In genomic region chr13:64753606-64754005, GRCh38 we compare ENCODE assay signal across 21 cellular contexts.
DNase-seq lines count a peak whose midpoint lies in the region; ATAC-seq and TF ChIP-seq lines count a peak whose summit lies in the region.
"Had no signal": no experiment of that assay in that cellular context is flagged by ENCODE, and none has a peak within 500 bp of the region (broad histone marks: within the 10 kb centered on the region; RNA-seq: fewer than 3 reads in every experiment).

No MANE protein-coding gene starts in this region.

- DNase-seq in BJ (ENCODE audit: low read depth) = peak; percentile 8
- DNase-seq in IMR-90 = peak; percentile 51
- DNase-seq in choroid plexus epithelial cell (ENCODE audit: low read depth) = peak; percentile 31
- DNase-seq in fibroblast of the conjunctiva (ENCODE audit: low read depth) = peak; percentile 1
- DNase-seq in WERI-Rb-1 = no peak
- DNase-seq in midbrain (lab: John Stamatoyannopoulos, UW) = no peak
- DNase-seq: DMS79 treated with DMSO at 0.1 percent for 48 hours, GF-D8, Kasumi-1, MG63, NCI-H1092, NCI-H1436 treated with DMSO at 0.1 percent for 48 hours, NCI-H2029, NCI-H345, NCI-H526, PC-3 had no signal

- TF ChIP-seq POLR2A in IMR-90 (IDR thresholded peaks at IDR 0.05; ENCODE audit: low read depth, low read length) = no peak

- H2BK5ac ChIP-seq in IMR-90 (ENCODE audit: low read depth, low read length, poor library complexity, severe bottlenecking) = no peak overlapping the region

- H3K23ac ChIP-seq in IMR-90 (ENCODE audit: low read depth, low read length) = no peak overlapping the region

- TF ChIP-seq RAD21 in IMR-90 (IDR thresholded peaks at IDR 0.05; ENCODE audit: low read length) = no peak

- intact Hi-C loops in IMR-90 (cut with micrococcal nuclease) = no loop called here

- H2AK5ac ChIP-seq in IMR-90 (ENCODE audit: low read depth, low read length) = no peak overlapping the region

- H4K91ac ChIP-seq in IMR-90 (ENCODE audit: insufficient read depth, low read depth, low read length) = no peak overlapping the region

- H4K8ac ChIP-seq in IMR-90 (ENCODE audit: low read depth in 2 of 2, low read length in 2 of 2) = no peak overlapping the region

- no peak overlapping the region for H3K4me2 ChIP-seq in IMR-90 (ENCODE audit: low read depth, low read length)

- BruUV-seq in IMR-90 (replicated peaks; lab: Mats Ljungman, UMichigan) = no TSS peak

- H2BK15ac ChIP-seq in IMR-90 (ENCODE audit: low read depth, low read length) = no peak overlapping the region

- no peak overlapping the region for H2AK9ac ChIP-seq in IMR-90 (replicated peaks; ENCODE audit: low read depth, low read length, poor library complexity)

- no peak overlapping the region for H3K18ac ChIP-seq in IMR-90 (ENCODE audit: low read depth, low read length)

- no CpG with 5 or more reads among the region's 1 CpG for WGBS in IMR-90 (ENCODE audit: extremely low coverage in 2 of 2, insufficient read length in 1 of 2), 2 experiments

- H3K79me1 ChIP-seq in IMR-90 (ENCODE audit: low read depth in 1 of 2, low read length in 2 of 2) = no peaks in the 10 kb centered on the region

- H2BK20ac ChIP-seq in IMR-90 (ENCODE audit: low read depth, low read length) = no peak overlapping the region

- H3K27me3 ChIP-seq in BJ (ENCODE audit: control insufficient read depth, insufficient read depth, low read length) (no peaks in the 10 kb centered on the region), IMR-90 (ENCODE audit: control insufficient read depth, insufficient read depth, low read length) (no peaks in the 10 kb centered on the region), WERI-Rb-1 (ENCODE audit: insufficient read depth, low read depth, severe bottlenecking) (no peaks in the 10 kb centered on the region)
- H3K27me3 ChIP-seq: MG63 had no signal

- no peak overlapping the region for H3K56ac ChIP-seq in IMR-90 (ENCODE audit: extremely low read depth, insufficient read depth, low read length)

- no peaks in the 10 kb centered on the region for H3K9me3 ChIP-seq in IMR-90 (ENCODE audit: control insufficient read depth, insufficient read depth, low read length)
- no peaks in the 10 kb centered on the region for H3K9me3 ChIP-seq in WERI-Rb-1 (ENCODE audit: severe bottlenecking)
- H3K9me3 ChIP-seq: MG63 had no signal

- H4K5ac ChIP-seq in IMR-90 (ENCODE audit: low read depth, low read length) = no peak overlapping the region

- no peak overlapping the region for H2BK120ac ChIP-seq in IMR-90 (ENCODE audit: low read depth, low read length)

- H3K36me3 ChIP-seq in BJ (ENCODE audit: control insufficient read depth, insufficient read depth, low read length) = no peaks in the 10 kb centered on the region
- H3K36me3 ChIP-seq in IMR-90 (ENCODE audit: control insufficient read depth, insufficient read depth, low read length) = no peaks in the 10 kb centered on the region
- H3K36me3 ChIP-seq in WERI-Rb-1 = no peaks in the 10 kb centered on the region
- H3K36me3 ChIP-seq: MG63 had no signal

- in situ Hi-C loops in IMR-90 (cut with MboI; ENCODE audit: low sequenced_read_pairs) = no loop called here

- no peak overlapping the region for H3K14ac ChIP-seq in IMR-90 (replicated peaks; ENCODE audit: low read depth, low read length)

- H3K9me1 ChIP-seq in IMR-90 (ENCODE audit: insufficient read depth, low read length) = no peaks in the 10 kb centered on the region

- POLR2A ChIA-PET in BJ (lab: Charles Lee) = no interaction called here
- POLR2A ChIA-PET in IMR-90 (lab: Charles Lee; ENCODE audit: unreplicated experiment) = interaction anchor here (0.6 kb wide), 1 partner anchor 172 kb away, joined by 3 read pairs; no protein-coding TSS in a partner anchor

- H3K27ac ChIP-seq in IMR-90 (ENCODE audit: insufficient read depth, low read length) (no peak overlapping the region), WERI-Rb-1 (no peak overlapping the region)
- H3K27ac ChIP-seq: C4-2B, HL-60, RWPE1 had no signal

- H3K4me3 ChIP-seq in BJ (ENCODE audit: low read depth, low read length) = no peak overlapping the region
- no peak overlapping the region for H3K4me3 ChIP-seq in IMR-90 (ENCODE audit: insufficient read depth, low read depth, low read length)
- no peak overlapping the region for H3K4me3 ChIP-seq in choroid plexus epithelial cell (ENCODE audit: low read depth, low read length)
- H3K4me3 ChIP-seq in WERI-Rb-1 (ENCODE audit: low read depth, low read length) = no peak overlapping the region
- H3K4me3 ChIP-seq: MG63 had no signal

- ATAC-seq in IMR-90 (ENCODE audit: low read depth) = peak; percentile 46; the same call in 1 of the 2 replicates
- no peak for ATAC-seq in HG03442 (IDR thresholded peaks at IDR 0.05; ENCODE audit: unreplicated experiment)
- no peak for ATAC-seq in HG03457 (IDR thresholded peaks at IDR 0.05; ENCODE audit: unreplicated experiment)
- ATAC-seq: PC-3 had no signal

- TF ChIP-seq CTCF in BJ (IDR thresholded peaks at IDR 0.05; ENCODE audit: insufficient read depth, low read depth, low read length) = no peak
- no peak for TF ChIP-seq CTCF in IMR-90 (conservative IDR thresholded peaks at IDR 0.05; ENCODE audit: low read depth, low read length)
- no peak for TF ChIP-seq CTCF in choroid plexus epithelial cell (conservative IDR thresholded peaks at IDR 0.05; ENCODE audit: low read depth, low read length)
- no peak for TF ChIP-seq CTCF in WERI-Rb-1 (IDR thresholded peaks at IDR 0.05; ENCODE audit: low read depth, low read length)

- H3K4ac ChIP-seq in IMR-90 (ENCODE audit: low read depth, low read length) = no peak overlapping the region

- H4K20me1 ChIP-seq in IMR-90 (ENCODE audit: insufficient read depth, low read length) = no peaks in the 10 kb centered on the region

- dilution Hi-C loops in IMR-90 (cut with HindIII; ENCODE audit: low sequenced_read_pairs, unreplicated experiment) = no loop called here

- H2AFZ ChIP-seq in IMR-90 (replicated peaks; ENCODE audit: low read length, poor library complexity) = no peak overlapping the region

- no peaks in the 10 kb centered on the region; the same call in 1 of the 2 replicates for H3K4me1 ChIP-seq in IMR-90 (ENCODE audit: control insufficient read depth, insufficient read depth, low read length)

- H3K9ac ChIP-seq in IMR-90 (ENCODE audit: low read depth, low read length) = no peak overlapping the region

- CTCF ChIA-PET in BJ (lab: Yijun Ruan, JAX) (no interaction called here), IMR-90 (lab: Yijun Ruan, JAX) (no interaction called here)

TF ChIP-seq in IMR-90, 13 proteins besides CTCF, POLR2A, EP300 and RAD21:
- TF ChIP-seq MXI1 (IDR thresholded peaks at IDR 0.05; ENCODE audit: borderline replicate concordance, low read depth, low read length) (no peak), RFX5 (IDR thresholded peaks at IDR 0.05; ENCODE audit: low read depth, low read length) (no peak), FOS (IDR thresholded peaks at IDR 0.05; ENCODE audit: low read depth, low read length) (no peak), BHLHE40 (IDR thresholded peaks at IDR 0.05; ENCODE audit: low read depth, low read length) (no peak), USF2 (IDR thresholded peaks at IDR 0.05; ENCODE audit: low read depth, low read length) (no peak), CHD1 (IDR thresholded peaks at IDR 0.05; ENCODE audit: low read depth, low read length) (no peak), NFE2L2 (IDR thresholded peaks at IDR 0.05; ENCODE audit: low read depth, low read length) (no peak), RCOR1 (IDR thresholded peaks at IDR 0.05; ENCODE audit: insufficient replicate concordance, low read length) (no peak), SMC3 (IDR thresholded peaks at IDR 0.05; ENCODE audit: low read depth, low read length) (no peak), MAFK (IDR thresholded peaks at IDR 0.05; ENCODE audit: low read depth, low read length) (no peak), MAZ (IDR thresholded peaks at IDR 0.05; ENCODE audit: borderline replicate concordance, low read depth, low read length) (no peak), ELK1 (IDR thresholded peaks at IDR 0.05; ENCODE audit: borderline replicate concordance, low read depth, low read length) (no peak), CEBPB (IDR thresholded peaks at IDR 0.05; ENCODE audit: low read depth, low read length) (no peak)

Comparison
In these comparisons a context has a peak if more than half of its experiments do, and no peak if none do; other contexts are left out.
1. DNase-seq: peak in BJ (single experiment), IMR-90 (single experiment), choroid plexus epithelial cell (single experiment) and fibroblast of the conjunctiva (single experiment); none in WERI-Rb-1 (single experiment) and midbrain (single experiment).